29 cellular contexts compared by ENCODE assay signal in the genomic region with DNA sequence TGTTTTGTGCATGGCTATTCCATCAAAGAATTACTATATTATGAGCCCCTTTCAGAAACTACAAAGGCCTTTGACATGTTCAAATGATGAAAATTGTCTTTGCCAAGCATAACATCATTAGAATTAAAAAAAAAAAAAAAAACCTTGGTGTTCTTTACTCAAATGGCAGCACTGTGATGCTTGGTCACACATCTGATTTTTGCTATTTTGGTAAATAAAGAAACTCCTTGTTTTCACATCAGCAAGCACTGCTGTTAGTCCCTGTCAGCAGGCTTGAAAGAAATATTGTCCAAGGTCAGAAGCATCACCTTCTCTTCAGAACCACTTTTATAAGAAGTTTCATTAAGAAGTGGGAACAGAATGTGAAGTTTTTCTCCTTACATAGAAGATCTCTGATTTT.
"Had no signal": no experiment of that assay in that cellular context is flagged by ENCODE, and none has a peak within 500 bp of the region (broad histone marks: within the 10 kb centered on the region; RNA-seq: fewer than 3 reads in every experiment).

No MANE protein-coding gene starts in this region.

- H3K36me3 ChIP-seq: neutrophil, pancreas, right lobe of liver, sigmoid colon, stomach, thoracic aorta, thyroid gland, tibial nerve, upper lobe of left lung, vagina had no signal

- H3K9me3 Mint-ChIP-seq: stimulated activated naive CD8-positive, alpha-beta T cell treated with anti-CD3 and anti-CD28 coated beads, Interleukin-15, Interleukin-2, amounts not matched to agents 100 ng/mL and 50 ng/mL, for 24 hours had no signal

- H3K27me3 Mint-ChIP-seq: naive thymus-derived CD4-positive, alpha-beta T cell; stimulated activated naive B cell treated with anti-CD40 and anti-IgM and Interleukin-4, amounts not matched to agents 10 μg/mL and 1 μg/mL and 100 μg/mL, for 72 hours; stimulated activated naive CD8-positive, alpha-beta T cell treated with anti-CD3 and anti-CD28 coated beads, Interleukin-15, Interleukin-2, amounts not matched to agents 100 ng/mL and 50 ng/mL, for 24 hours had no signal

- H3K27me3 ChIP-seq: neutrophil, pancreas, right lobe of liver, sigmoid colon, stomach, thyroid gland, tibial nerve, upper lobe of left lung, vagina had no signal

- H3K4me1 ChIP-seq: pancreas, psoas muscle, right lobe of liver, sigmoid colon, stomach, thyroid gland, tibial nerve, upper lobe of left lung, vagina had no signal

- H3K4me1 Mint-ChIP-seq: natural killer cell; nephron; neural crest cell; stimulated activated effector memory CD8-positive, alpha-beta T cell treated with anti-CD3 and anti-CD28 coated beads, Interleukin-12 subunit alpha, Interleukin-12 subunit beta, amount 100 ng/mL, for 72 hours; stimulated activated naive B cell treated with anti-CD40 and anti-IgM and Interleukin-4, amounts not matched to agents 10 μg/mL and 1 μg/mL and 100 μg/mL, for 72 hours had no signal

- H3K9me3 ChIP-seq: neutrophil, pancreas, psoas muscle, right lobe of liver, thyroid gland, upper lobe of left lung, vagina had no signal

- H3K36me3 Mint-ChIP-seq: naive thymus-derived CD4-positive, alpha-beta T cell; natural killer cell; stimulated activated effector memory CD8-positive, alpha-beta T cell treated with anti-CD3 and anti-CD28 coated beads, Interleukin-12 subunit alpha, Interleukin-12 subunit beta, amount 100 ng/mL, for 72 hours; stimulated activated naive B cell treated with anti-CD40 and anti-IgM and Interleukin-4, amounts not matched to agents 10 μg/mL and 1 μg/mL and 100 μg/mL, for 72 hours had no signal

- ATAC-seq: naive thymus-derived CD4-positive, alpha-beta T cell; natural killer cell; pancreas; psoas muscle; right cardiac atrium; right lobe of liver; stimulated activated effector memory CD8-positive, alpha-beta T cell treated with anti-CD3 and anti-CD28 coated beads, Interleukin-12 subunit alpha, Interleukin-12 subunit beta, amount 100 ng/mL, for 72 hours; stimulated activated naive B cell treated with anti-CD40 and anti-IgM and Interleukin-4, amounts not matched to agents 10 μg/mL and 1 μg/mL and 100 μg/mL, for 72 hours had no signal

- H3K4me3 ChIP-seq: pancreas, psoas muscle, right lobe of liver, sigmoid colon, stomach, thoracic aorta, thyroid gland, tibial nerve, upper lobe of left lung, vagina had no signal

- H3K4me3 Mint-ChIP-seq: naive thymus-derived CD4-positive, alpha-beta T cell; natural killer cell; nephron; neural crest cell; stimulated activated effector memory CD8-positive, alpha-beta T cell treated with anti-CD3 and anti-CD28 coated beads, Interleukin-12 subunit alpha, Interleukin-12 subunit beta, amount 100 ng/mL, for 72 hours; stimulated activated naive B cell treated with anti-CD40 and anti-IgM and Interleukin-4, amounts not matched to agents 10 μg/mL and 1 μg/mL and 100 μg/mL, for 72 hours; stimulated activated naive CD8-positive, alpha-beta T cell treated with anti-CD3 and anti-CD28 coated beads, Interleukin-15, Interleukin-2, amounts not matched to agents 100 ng/mL and 50 ng/mL, for 24 hours had no signal

- DNase-seq: naive thymus-derived CD4-positive, alpha-beta T cell; natural killer cell; nucleus accumbens; pancreas; posterior cingulate gyrus; psoas muscle; right cardiac atrium; right lobe of liver; sigmoid colon; small intestine; stimulated activated CD4-positive, alpha-beta T cell treated with anti-CD3 and anti-CD28 coated beads, Interleukin-15, amount 100 ng/mL, for 24 hours; stimulated activated CD4-positive, alpha-beta T cell treated with anti-CD3 and anti-CD28 coated beads, Interleukin-2, amount 100 ng/mL, for 24 hours; stimulated activated CD4-positive, alpha-beta T cell treated with anti-CD3 and anti-CD28 coated beads, Interleukin-2, amount 100 ng/mL, for 48 hours; stimulated activated CD4-positive, alpha-beta T cell treated with anti-CD3 and anti-CD28 coated beads, Interleukin-4, amount 100 ng/mL, for 24 hours; stimulated activated naive B cell treated with anti-CD40 and anti-IgM and Interleukin-4, amounts not matched to agents 10 μg/mL and 1 μg/mL and 100 μg/mL, for 72 hours; stimulated activated naive CD4-positive, alpha-beta T cell treated with Interleukin-2 at 50 U/mL for 16 hours; stomach; thyroid gland; trophoblast cell; upper lobe of left lung had no signal

- H3K27ac ChIP-seq: neutrophil, pancreas, psoas muscle, right lobe of liver, sigmoid colon, stomach, thoracic aorta, thyroid gland, tibial nerve, upper lobe of left lung, vagina had no signal

- H3K27ac Mint-ChIP-seq: naive thymus-derived CD4-positive, alpha-beta T cell; natural killer cell; nephron; progenitor cell of endocrine pancreas; stimulated activated effector memory CD8-positive, alpha-beta T cell treated with anti-CD3 and anti-CD28 coated beads, Interleukin-12 subunit alpha, Interleukin-12 subunit beta, amount 100 ng/mL, for 72 hours; stimulated activated naive B cell treated with anti-CD40 and anti-IgM and Interleukin-4, amounts not matched to agents 10 μg/mL and 1 μg/mL and 100 μg/mL, for 72 hours; stimulated activated naive CD8-positive, alpha-beta T cell treated with anti-CD3 and anti-CD28 coated beads, Interleukin-15, Interleukin-2, amounts not matched to agents 100 ng/mL and 50 ng/mL, for 24 hours had no signal
